In genomic region chr1:98210563-98210962, GRCh38 we compare ENCODE assay signal across 30 cellular contexts.
A peak's percentile ranks its signal among the peaks of the same experiment; 100 is the strongest.
DNase-seq lines count a peak whose midpoint lies in the region; ATAC-seq and TF ChIP-seq lines count a peak whose summit lies in the region.
"Had no signal": no experiment of that assay in that cellular context is flagged by ENCODE, and none has a peak within 500 bp of the region (broad histone marks: within the 10 kb centered on the region; RNA-seq: fewer than 3 reads in every experiment).

No MANE protein-coding gene starts in this region.

- peaks cover 5% of the 10 kb centered on the region for H3K9me3 Mint-ChIP-seq in stimulated activated memory B cell treated with anti-CD40 and anti-IgM and Interleukin-4, amounts not matched to agents 10 μg/mL and 1 μg/mL and 100 μg/mL, for 72 hours
- H3K9me3 Mint-ChIP-seq: activated T-cell treated with anti-CD3 and anti-CD28 coated beads, Interleukin-2, amount 50 U/mL, for 24 hours; GM23338; T-cell had no signal

- 95% methylated on average over 3 of the region's 3 CpGs for WGBS in hepatocyte (ENCODE audit: low lambda C conversion rate, missing lambda C conversion rate)

- RAD21 ChIA-PET in HCT116 (lab: Charles Lee; ENCODE audit: low non-redundant PET in 1 of 2, low total read pairs in 2 of 2, uncharacterized antibody in 2 of 2, unreplicated experiment in 2 of 2), result no interaction called here

- H3K4me2 ChIP-seq in HCT116 (ENCODE audit: low read length), result no peak overlapping the region
- peak overlapping the region; percentile 46 for H3K4me2 ChIP-seq in hepatocyte
- H3K4me2 ChIP-seq in skeletal muscle satellite cell (ENCODE audit: low read length), result peak overlapping the region; percentile 71
- H3K4me2 ChIP-seq: GM23338 had no signal

- TF ChIP-seq POLR2A in HCT116 (IDR thresholded peaks at IDR 0.05; ENCODE audit: borderline replicate concordance, extremely low read depth, insufficient read depth, insufficient read length), result no peak

- DNase-seq in HCT116 (ENCODE audit: low read depth, low spot score) (no peak), hepatocyte (ENCODE audit: low spot score) (no peak), cerebellum (ENCODE audit: low spot score) (no peak), NCI-H146 treated with DMSO at 0.1 percent for 48 hours (lab: John Stamatoyannopoulos, UW; ENCODE audit: unreplicated experiment) (no peak)
- no peak for DNase-seq in stimulated activated CD4-positive, alpha-beta T cell treated with anti-CD3 and anti-CD28 coated beads, Interleukin-2, amount 100 ng/mL, for 48 hours
- DNase-seq: activated CD4-positive, alpha-beta T cell treated with anti-CD3 and anti-CD28 coated beads for 1 hour; activated CD8-positive, alpha-beta memory T cell treated with anti-CD3 and anti-CD28 coated beads for 24 hours; activated naive CD4-positive, alpha-beta T cell treated with Interleukin-2 at 50 U/mL for 16 hours; activated T-cell treated with anti-CD3 and anti-CD28 coated beads, Interleukin-2, amount 50 U/mL, for 24 hours; amygdala; BE2C; central memory CD4-positive, alpha-beta T cell; immature natural killer cell; left lung; midbrain; MM.1S; NCI-H1694; NCI-H748 treated with DMSO at 0.1 percent for 48 hours; psoas muscle; spleen; stimulated activated CD4-positive, alpha-beta T cell treated with anti-CD3 and anti-CD28 coated beads, Interleukin-4, amount 100 ng/mL, for 24 hours; T-cell; thyroid gland had no signal

- TF ChIP-seq CTCF in HCT116 (IDR thresholded peaks at IDR 0.05 in 2 of 3, conservative IDR thresholded peaks at IDR 0.05 in 1 of 3; ENCODE audit: borderline replicate concordance in 1 of 3, insufficient read depth in 1 of 3, low read depth in 2 of 3, low read length in 2 of 3) (no peak), hepatocyte (IDR thresholded peaks at IDR 0.05; ENCODE audit: poor library complexity) (no peak)

- TF ChIP-seq RAD21 in HCT116 (IDR thresholded peaks at IDR 0.05; ENCODE audit: low read depth), result no peak

- no peak overlapping the region for H3K27ac Mint-ChIP-seq in stimulated activated memory B cell treated with anti-CD40 and anti-IgM and Interleukin-4, amounts not matched to agents 10 μg/mL and 1 μg/mL and 100 μg/mL, for 72 hours
- H3K27ac Mint-ChIP-seq: activated T-cell treated with anti-CD3 and anti-CD28 coated beads, Interleukin-2, amount 50 U/mL, for 24 hours; GM23338; immature natural killer cell; stimulated activated naive CD8-positive, alpha-beta T cell treated with anti-CD3 and anti-CD28 coated beads, Interleukin-15, Interleukin-2, amounts not matched to agents 100 ng/mL and 50 ng/mL, for 24 hours; T-cell had no signal

- H3K36me3 ChIP-seq in HCT116 (ENCODE audit: control insufficient read depth in 1 of 2, insufficient read depth in 2 of 2, low read length in 2 of 2) (no peaks in the 10 kb centered on the region), hepatocyte (replicated peaks; ENCODE audit: insufficient read depth, low read depth) (no peaks in the 10 kb centered on the region), skeletal muscle satellite cell (ENCODE audit: insufficient read depth, low read length) (no peaks in the 10 kb centered on the region)
- H3K36me3 ChIP-seq: BE2C, left lung, spleen, thyroid gland had no signal

- no peak overlapping the region for H3K4me3 Mint-ChIP-seq in stimulated activated memory B cell treated with anti-CD40 and anti-IgM and Interleukin-4, amounts not matched to agents 10 μg/mL and 1 μg/mL and 100 μg/mL, for 72 hours
- H3K4me3 Mint-ChIP-seq: activated T-cell treated with anti-CD3 and anti-CD28 coated beads, Interleukin-2, amount 50 U/mL, for 24 hours; GM23338; immature natural killer cell; nephron; stimulated activated naive CD8-positive, alpha-beta T cell treated with anti-CD3 and anti-CD28 coated beads, Interleukin-15, Interleukin-2, amounts not matched to agents 100 ng/mL and 50 ng/mL, for 24 hours; T-cell had no signal

- H3K79me2 ChIP-seq in HCT116 (ENCODE audit: insufficient read depth, low read length) (no peaks in the 10 kb centered on the region), hepatocyte (no peaks in the 10 kb centered on the region)

- no peak overlapping the region for H3K4me3 ChIP-seq in HCT116 (replicated peaks in 1 of 2; ENCODE audit: low read depth in 1 of 2, low read length in 2 of 2)
- H3K4me3 ChIP-seq in hepatocyte, result no peak overlapping the region
- peak overlapping the region; percentile 52 for H3K4me3 ChIP-seq in skeletal muscle satellite cell (ENCODE audit: low read length)
- H3K4me3 ChIP-seq: GM23338, left lung, psoas muscle, spleen, thyroid gland had no signal

- POLR2A ChIA-PET in HCT116 (lab: Charles Lee), result no interaction called here

- peaks cover 0 to 5% of the 10 kb centered on the region in 2 experiments; a peak in 2 of 4 replicates for H3K4me1 ChIP-seq in HCT116 (ENCODE audit: control insufficient read depth in 1 of 2, insufficient read depth in 2 of 2, low read length in 2 of 2)
- H3K4me1 ChIP-seq in hepatocyte (ENCODE audit: insufficient read depth), result no peaks in the 10 kb centered on the region
- H3K4me1 ChIP-seq in skeletal muscle satellite cell (ENCODE audit: control insufficient read depth, insufficient read depth, low read length), result peaks cover 29% of the 10 kb centered on the region
- H3K4me1 ChIP-seq: BE2C, left lung, psoas muscle, spleen, thyroid gland had no signal

- H3K27ac ChIP-seq in HCT116 (ENCODE audit: low read depth, low read length), result no peak overlapping the region
- no peak overlapping the region for H3K27ac ChIP-seq in hepatocyte
- H3K27ac ChIP-seq: foreskin keratinocyte, left lung, psoas muscle, spleen, thyroid gland had no signal

- ATAC-seq in HCT116 (no peak), SK-N-SH treated with all-trans-retinoic acid at 6 μM for 48 hours (peak; percentile 23; the same call in 2 of the 3 replicates)
- no peak for ATAC-seq in stimulated activated memory B cell treated with anti-CD40 and anti-IgM and Interleukin-4, amounts not matched to agents 10 μg/mL and 1 μg/mL and 100 μg/mL, for 72 hours
- ATAC-seq: GM23338, left lung, psoas muscle, T-cell had no signal

- H3K9ac ChIP-seq in HCT116 (ENCODE audit: low read length), result no peak overlapping the region
- peak overlapping the region; percentile 85 for H3K9ac ChIP-seq in skeletal muscle satellite cell (ENCODE audit: low read depth, low read length)

- no peaks in the 10 kb centered on the region for H3K9me2 ChIP-seq in HCT116 (ENCODE audit: insufficient read depth)
- H3K9me2 ChIP-seq in hepatocyte (replicated peaks; ENCODE audit: insufficient read depth), result no peaks in the 10 kb centered on the region

- H3K9me3 ChIP-seq in HCT116 (ENCODE audit: control insufficient read depth in 1 of 2, insufficient read depth in 1 of 2, low read depth in 1 of 2, low read length in 2 of 2), result no peaks in the 10 kb centered on the region
- no peaks in the 10 kb centered on the region for H3K9me3 ChIP-seq in hepatocyte (ENCODE audit: low read depth)
- H3K9me3 ChIP-seq in skeletal muscle satellite cell (replicated peaks; ENCODE audit: low read length), result no peaks in the 10 kb centered on the region
- H3K9me3 ChIP-seq: BE2C, left lung, psoas muscle, spleen, thyroid gland had no signal

- no peaks in the 10 kb centered on the region for H3K36me3 Mint-ChIP-seq in stimulated activated memory B cell treated with anti-CD40 and anti-IgM and Interleukin-4, amounts not matched to agents 10 μg/mL and 1 μg/mL and 100 μg/mL, for 72 hours
- H3K36me3 Mint-ChIP-seq: T-cell had no signal

- H3K27me3 ChIP-seq in HCT116 (ENCODE audit: insufficient read depth, low read length) (no peaks in the 10 kb centered on the region), hepatocyte (no peaks in the 10 kb centered on the region), skeletal muscle satellite cell (ENCODE audit: control insufficient read depth, insufficient read depth, low read length) (no peaks in the 10 kb centered on the region)
- H3K27me3 ChIP-seq: BE2C, foreskin keratinocyte, left lung, spleen, thyroid gland had no signal

- CTCF ChIA-PET in HCT116 (lab: Charles Lee), result no interaction called here

- intact Hi-C loops in HCT116 (cut with micrococcal nuclease), result no loop called here

- H3K4me1 Mint-ChIP-seq in stimulated activated memory B cell treated with anti-CD40 and anti-IgM and Interleukin-4, amounts not matched to agents 10 μg/mL and 1 μg/mL and 100 μg/mL, for 72 hours, result no peaks in the 10 kb centered on the region
- H3K4me1 Mint-ChIP-seq: immature natural killer cell, nephron, T-cell had no signal

- BruUV-seq in HCT116 (replicated peaks; lab: Mats Ljungman, UMichigan), result no TSS peak

- no peaks in the 10 kb centered on the region for H3K27me3 Mint-ChIP-seq in stimulated activated memory B cell treated with anti-CD40 and anti-IgM and Interleukin-4, amounts not matched to agents 10 μg/mL and 1 μg/mL and 100 μg/mL, for 72 hours
- H3K27me3 Mint-ChIP-seq: activated T-cell treated with anti-CD3 and anti-CD28 coated beads, Interleukin-2, amount 50 U/mL, for 24 hours; stimulated activated naive CD8-positive, alpha-beta T cell treated with anti-CD3 and anti-CD28 coated beads, Interleukin-15, Interleukin-2, amounts not matched to agents 100 ng/mL and 50 ng/mL, for 24 hours; T-cell had no signal

- H4K20me1 ChIP-seq in HCT116 (ENCODE audit: insufficient read depth) (no peaks in the 10 kb centered on the region), hepatocyte (ENCODE audit: insufficient read depth, poor library complexity, severe bottlenecking) (no peaks in the 10 kb centered on the region)

- H2AFZ ChIP-seq in HCT116 (ENCODE audit: low read depth, low read length, poor library complexity, severe bottlenecking) (peak overlapping the region; percentile 26), hepatocyte (no peak overlapping the region)
- H2AFZ ChIP-seq: GM23338 had no signal

TF ChIP-seq in HCT116, 20 proteins besides CTCF, POLR2A, EP300 and RAD21:
- TF ChIP-seq ZFX (IDR thresholded peaks at IDR 0.05) (no peak), ELF1 (IDR thresholded peaks at IDR 0.05; ENCODE audit: borderline replicate concordance, low read depth) (no peak)
TF ChIP-seq in HCT116: peak in this region for 0.

TF ChIP-seq in SK-N-SH treated with all-trans-retinoic acid at 6 μM for 48 hours, 23 proteins besides CTCF, POLR2A, EP300 and RAD21 (continues in another document):
- no peak for TF ChIP-seq TOX (CRISPR knock-in tag; IDR thresholded peaks at IDR 0.05; ENCODE audit: borderline replicate concordance)
